In the genomic region with DNA sequence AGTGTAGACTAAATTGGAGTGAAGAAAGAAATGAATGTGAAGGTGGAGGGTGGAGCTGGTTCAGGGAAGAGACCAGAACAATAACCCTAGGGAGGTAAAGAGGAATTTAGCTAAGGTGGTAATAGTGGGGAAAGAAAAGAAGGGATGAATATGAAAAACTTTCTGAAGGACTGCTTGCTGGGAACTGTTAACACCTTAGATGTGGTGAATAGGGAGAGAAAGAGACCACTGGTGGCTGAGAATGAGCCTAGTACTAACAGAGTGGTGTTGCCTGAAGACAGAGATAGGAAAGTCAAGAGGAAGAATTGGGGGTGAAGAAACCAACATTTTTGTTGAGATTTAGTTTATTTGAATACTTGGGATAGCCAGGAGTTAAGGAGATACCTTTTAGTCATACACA, we compare ENCODE assay signal across 25 cellular contexts.
"Had no signal": no experiment of that assay in that cellular context is flagged by ENCODE, and none has a peak within 500 bp of the region (broad histone marks: within the 10 kb centered on the region; RNA-seq: fewer than 3 reads in every experiment).

No MANE protein-coding gene starts in this region.

- H3K4me2 ChIP-seq: hepatocyte had no signal

- H2AFZ ChIP-seq: hepatocyte had no signal

- H3K79me2 ChIP-seq: hepatocyte had no signal

- H3K27ac ChIP-seq: brain microvascular endothelial cell, coronary artery, dorsolateral prefrontal cortex, gastrocnemius medialis, hepatocyte, lower lobe of right lung, spleen, suprapubic skin, tibial artery, upper lobe of right lung, VCaP had no signal

- H3K9me3 ChIP-seq: gastrocnemius medialis, lower lobe of right lung, spleen, suprapubic skin, tibial artery, upper lobe of right lung had no signal

- H3K36me3 ChIP-seq: brain microvascular endothelial cell, gastrocnemius medialis, lower lobe of right lung, spleen, suprapubic skin, tibial artery, upper lobe of right lung had no signal

- DNase-seq: activated CD4-positive, alpha-beta memory T cell treated with anti-CD3 and anti-CD28 coated beads for 36 hours; activated CD4-positive, alpha-beta T cell treated with anti-CD3 and anti-CD28 coated beads, Interleukin-2, amount 10 ng/mL, durations not matched to agents 24 days and 14 days; activated CD4-positive, CD25-positive, alpha-beta regulatory T cell treated with anti-CD3 and anti-CD28 coated beads, Interleukin-2, amount 50 U/mL, for 72 hours; activated gamma-delta T cell treated with Interleukin-2 at 50 U/mL for 16 hours; activated naive CD4-positive, alpha-beta T cell treated with anti-CD3 and anti-CD28 coated beads, Interleukin-2, amount 50 U/mL, for 16 hours; activated T-cell treated with anti-CD3 and anti-CD28 coated beads, Interleukin-2, amount 50 U/mL, for 4 hours; amniotic stem cell; brain microvascular endothelial cell; dorsolateral prefrontal cortex; effector memory CD4-positive, alpha-beta T cell; erythroblast; gastrocnemius medialis; lower lobe of right lung; mesenchymal stem cell; posterior cingulate gyrus; right cardiac atrium; spleen; stimulated activated naive CD4-positive, alpha-beta T cell; tibial artery; upper lobe of right lung had no signal

- H3K4me3 ChIP-seq: coronary artery, dorsolateral prefrontal cortex, gastrocnemius medialis, hepatocyte, lower lobe of right lung, spleen, suprapubic skin, tibial artery, upper lobe of right lung had no signal

- H3K4me1 ChIP-seq: gastrocnemius medialis, lower lobe of right lung, spleen, suprapubic skin, tibial artery, upper lobe of right lung had no signal

- ATAC-seq: activated T-cell treated with anti-CD3 and anti-CD28 coated beads, Interleukin-2, amount 50 U/mL, for 4 hours; activated T-helper 17 cell treated with anti-CD3 and anti-CD28 coated beads, Interleukin-2, amount 50 U/mL, for 72 hours; gastrocnemius medialis; lower lobe of right lung; right cardiac atrium; upper lobe of right lung had no signal

- H3K27me3 ChIP-seq: brain microvascular endothelial cell, dorsolateral prefrontal cortex, gastrocnemius medialis, hepatocyte, spleen, suprapubic skin, tibial artery, upper lobe of right lung had no signal
